ENCODE assay signal across 8 cellular contexts in the genomic region with DNA sequence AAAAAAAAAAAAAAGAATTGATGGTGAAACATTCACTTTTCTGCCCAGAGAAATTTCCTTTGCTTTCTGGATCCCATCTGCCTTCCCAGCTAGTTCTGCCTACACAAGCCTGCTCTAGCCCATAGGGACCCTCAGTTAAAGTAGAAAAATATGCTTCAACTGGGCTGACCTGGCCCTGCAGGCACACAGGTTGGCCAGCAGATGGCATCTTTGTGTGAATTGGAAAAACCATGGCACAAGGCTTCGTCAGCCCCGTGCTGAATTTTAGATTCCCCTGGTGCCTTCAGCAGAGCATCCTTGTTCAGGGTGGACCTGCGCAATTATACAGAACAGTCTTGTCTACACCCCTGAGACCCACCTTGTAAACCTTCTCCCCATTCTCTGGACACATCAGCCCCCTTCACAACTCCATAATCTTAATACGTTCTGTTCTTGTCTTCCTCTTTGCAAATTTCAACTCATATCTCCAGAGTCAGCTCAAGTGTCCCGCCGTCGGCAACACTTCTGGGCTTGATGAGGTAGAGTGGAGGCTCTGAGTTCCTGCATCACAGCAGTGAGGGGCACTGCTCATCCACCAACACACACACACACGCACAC.
DNase-seq lines count a peak whose midpoint lies in the region; ATAC-seq lines count a peak whose summit lies in the region.

No MANE protein-coding gene starts in this region.

- no peaks in the 10 kb centered on the region for H3K36me3 Mint-ChIP-seq in activated naive CD8-positive, alpha-beta T cell treated with anti-CD3 and anti-CD28 coated beads, Interleukin-2, amount 50 U/mL, for 24 hours (ENCODE audit: low read depth)

- no peak overlapping the region for H3K4me3 Mint-ChIP-seq in activated naive CD8-positive, alpha-beta T cell treated with anti-CD3 and anti-CD28 coated beads, Interleukin-2, amount 50 U/mL, for 24 hours

- ATAC-seq in GM19455 (IDR thresholded peaks at IDR 0.05; ENCODE audit: unreplicated experiment) (peak; percentile 91), HG03520 (IDR thresholded peaks at IDR 0.05; ENCODE audit: unreplicated experiment) (peak; percentile 84)
- peak; percentile 79 for ATAC-seq in activated naive CD8-positive, alpha-beta T cell treated with anti-CD3 and anti-CD28 coated beads, Interleukin-2, amount 50 U/mL, for 24 hours

- no peak overlapping the region for H3K27ac Mint-ChIP-seq in activated naive CD8-positive, alpha-beta T cell treated with anti-CD3 and anti-CD28 coated beads, Interleukin-2, amount 50 U/mL, for 24 hours

- peaks cover 25% of the 10 kb centered on the region for H3K27me3 Mint-ChIP-seq in activated naive CD8-positive, alpha-beta T cell treated with anti-CD3 and anti-CD28 coated beads, Interleukin-2, amount 50 U/mL, for 24 hours

- H3K9me3 Mint-ChIP-seq in activated naive CD8-positive, alpha-beta T cell treated with anti-CD3 and anti-CD28 coated beads, Interleukin-2, amount 50 U/mL, for 24 hours: no peaks in the 10 kb centered on the region

- peaks cover 2% of the 10 kb centered on the region for H3K4me1 Mint-ChIP-seq in activated naive CD8-positive, alpha-beta T cell treated with anti-CD3 and anti-CD28 coated beads, Interleukin-2, amount 50 U/mL, for 24 hours

- DNase-seq in EH (ENCODE audit: low read depth) (peak; percentile 53), SK-N-DZ (ENCODE audit: low spot score) (peak; percentile 34), hepatic stellate cell (ENCODE audit: low spot score) (peak; percentile 33), NCI-H187 treated with DMSO at 0.1 percent for 48 hours (lab: John Stamatoyannopoulos, UW) (no peak)
- DNase-seq in activated naive CD8-positive, alpha-beta T cell treated with anti-CD3 and anti-CD28 coated beads, Interleukin-2, amount 50 U/mL, for 24 hours: peak; percentile 63
- peak; percentile 47 to 58 for DNase-seq in stimulated activated CD4-positive, alpha-beta T cell treated with anti-CD3 and anti-CD28 coated beads, Interleukin-2, amount 100 ng/mL, for 48 hours
